21 cellular contexts compared by ENCODE assay signal in genomic region chr13:98155475-98156111, GRCh38. TPM values are rescaled to one million over a fixed set of nuclear protein-coding genes. Genes with fewer than 3 reads are reported as not detected.
DNase-seq lines count a peak whose midpoint lies in the region; ATAC-seq and TF ChIP-seq lines count a peak whose summit lies in the region.
"Had no signal": no experiment of that assay in that cellular context is flagged by ENCODE, and none has a peak within 500 bp of the region (broad histone marks: within the 10 kb centered on the region; RNA-seq: fewer than 3 reads in every experiment).

No MANE protein-coding gene starts in this region.

- peaks cover 4% of the 10 kb centered on the region for H3K36me3 Mint-ChIP-seq in MCF 10A (ENCODE audit: insufficient read depth, unreplicated experiment)
- H3K36me3 Mint-ChIP-seq: activated naive CD8-positive, alpha-beta T cell treated with anti-CD3 and anti-CD28 coated beads, Interleukin-2, amount 10 ng/mL, durations not matched to agents 7 days and 5 days had no signal

- intact Hi-C loops in MCF 10A (cut with micrococcal nuclease) (no loop called here), breast epithelium (cut with DNase I; ENCODE audit: low total_unique reads) (no loop called here), adrenal gland (cut with DNase I) (no loop called here)

- H3K27me3 ChIP-seq in breast epithelium (no peaks in the 10 kb centered on the region), adrenal gland (no peaks in the 10 kb centered on the region)
- H3K27me3 ChIP-seq: sigmoid colon had no signal

- no peak overlapping the region for H3K27ac Mint-ChIP-seq in MCF 10A (ENCODE audit: low read depth, unreplicated experiment)
- H3K27ac Mint-ChIP-seq: activated naive CD8-positive, alpha-beta T cell treated with anti-CD3 and anti-CD28 coated beads, Interleukin-2, amount 10 ng/mL, durations not matched to agents 7 days and 5 days; T-helper 2 cell treated with Interferon-gamma antibody and Interleukin-4, amounts not matched to agents 5 μg/mL and 100 μg/mL, for 36 hours; type B pancreatic cell had no signal

- no peaks in the 10 kb centered on the region for H3K4me1 ChIP-seq in breast epithelium
- H3K4me1 ChIP-seq in adrenal gland (replicated peaks in 1 of 2): peaks cover 13 to 25% of the 10 kb centered on the region in 2 donors
- H3K4me1 ChIP-seq: A549 had no signal

- H3K27ac ChIP-seq in breast epithelium (no peak overlapping the region), adrenal gland (no peak overlapping the region)
- H3K27ac ChIP-seq: A549, epithelial cell of prostate had no signal

- no peak overlapping the region for H3K4me3 Mint-ChIP-seq in MCF 10A (ENCODE audit: unreplicated experiment)
- H3K4me3 Mint-ChIP-seq: activated naive CD8-positive, alpha-beta T cell treated with anti-CD3 and anti-CD28 coated beads, Interleukin-2, amount 10 ng/mL, durations not matched to agents 7 days and 5 days; T-helper 2 cell treated with Interferon-gamma antibody and Interleukin-4, amounts not matched to agents 5 μg/mL and 100 μg/mL, for 36 hours; type B pancreatic cell had no signal

- TF ChIP-seq POLR2A in breast epithelium (IDR thresholded peaks at IDR 0.05) (no peak), adrenal gland (IDR thresholded peaks at IDR 0.05) (no peak), GM18505 (IDR thresholded peaks at IDR 0.05; ENCODE audit: borderline replicate concordance, extremely low read depth, insufficient read depth, insufficient read length) (no peak)

- H3K9me3 Mint-ChIP-seq in MCF 10A (ENCODE audit: unreplicated experiment): no peaks in the 10 kb centered on the region
- H3K9me3 Mint-ChIP-seq: activated naive CD8-positive, alpha-beta T cell treated with anti-CD3 and anti-CD28 coated beads, Interleukin-2, amount 10 ng/mL, durations not matched to agents 7 days and 5 days; T-helper 2 cell treated with Interferon-gamma antibody and Interleukin-4, amounts not matched to agents 5 μg/mL and 100 μg/mL, for 36 hours had no signal

- ATAC-seq in GM18505 (IDR thresholded peaks at IDR 0.05; ENCODE audit: unreplicated experiment): no peak
- ATAC-seq: A549, HCT116 had no signal

- H3K9me3 ChIP-seq in breast epithelium (no peaks in the 10 kb centered on the region), adrenal gland (replicated peaks in 1 of 3) (no peaks in the 10 kb centered on the region)
- H3K9me3 ChIP-seq: A549, sigmoid colon had no signal

- no peaks in the 10 kb centered on the region for H3K27me3 Mint-ChIP-seq in MCF 10A (ENCODE audit: insufficient read depth, unreplicated experiment)
- H3K27me3 Mint-ChIP-seq: type B pancreatic cell had no signal

- no peaks in the 10 kb centered on the region for H3K4me1 Mint-ChIP-seq in MCF 10A (ENCODE audit: insufficient read depth, unreplicated experiment)
- H3K4me1 Mint-ChIP-seq: activated naive CD8-positive, alpha-beta T cell treated with anti-CD3 and anti-CD28 coated beads, Interleukin-2, amount 10 ng/mL, durations not matched to agents 7 days and 5 days had no signal

- whole genome bisulfite sequencing in adrenal gland, 4 donors: 74 to 88% (median 78%) methylated on average over 3 to 5 of the region's 5 CpGs

- TF ChIP-seq CTCF in MCF 10A (IDR thresholded peaks at IDR 0.05; ENCODE audit: unreplicated experiment) (no peak), breast epithelium (IDR thresholded peaks at IDR 0.05) (no peak), adrenal gland (IDR thresholded peaks at IDR 0.05) (no peak), fibroblast of villous mesenchyme (IDR thresholded peaks at IDR 0.05; ENCODE audit: insufficient read depth, low read depth, low read length) (no peak)

- CTCF ChIA-PET in MCF 10A (lab: Yijun Ruan, JAX): interaction anchor here (0.6 kb wide), 2 partner anchors 133 to 367 kb away, joined by 3 to 6 read pairs; no protein-coding TSS in a partner anchor

- BruUV-seq in MCF 10A (replicated peaks; lab: Mats Ljungman, UMichigan): no TSS peak

- POLR2A ChIA-PET in MCF 10A (lab: Yijun Ruan, JAX): no interaction called here

- H3K4me3 ChIP-seq in breast epithelium: no peak overlapping the region
- H3K4me3 ChIP-seq in adrenal gland: no peak overlapping the region
- no peak overlapping the region for H3K4me3 ChIP-seq in fibroblast of villous mesenchyme (ENCODE audit: low read depth, low read length)
- H3K4me3 ChIP-seq: A549, sigmoid colon had no signal

- DNase-seq in MCF 10A (ENCODE audit: unreplicated experiment): peak; percentile 72
- DNase-seq in breast epithelium (ENCODE audit: low spot score in 2 of 2): no peak
- DNase-seq in adrenal gland: peak in 6 of 7 donors; percentile 35 to 69 (median 60)
- peak; percentile 71 for DNase-seq in fibroblast of villous mesenchyme (ENCODE audit: low read depth)
- DNase-seq in islet precursor cell: no peak
- DNase-seq in anterior cingulate cortex (lab: John Stamatoyannopoulos, UW): no peak
- DNase-seq in activated effector memory CD4-positive, alpha-beta T cell treated with Interleukin-2 at 50 U/mL for 16 hours: no peak
- DNase-seq: activated CD4-positive, alpha-beta T cell treated with anti-CD3 and anti-CD28 coated beads for 48 hours; activated naive CD8-positive, alpha-beta T cell treated with anti-CD3 and anti-CD28 coated beads, Interleukin-2, amount 10 ng/mL, durations not matched to agents 7 days and 5 days; NCI-H187 treated with DMSO at 0.1 percent for 48 hours; NCI-H774; sigmoid colon; stimulated activated CD4-positive, alpha-beta T cell treated with anti-CD3 and anti-CD28 coated beads, Interleukin-4, amount 100 ng/mL, for 24 hours had no signal

- H3K36me3 ChIP-seq in breast epithelium (no peaks in the 10 kb centered on the region), adrenal gland (replicated peaks in 1 of 2) (no peaks in the 10 kb centered on the region)
- H3K36me3 ChIP-seq: sigmoid colon had no signal

RNA-seq across cellular contexts. Expression of gene FARP1, which starts 12.7 kb away (rescaled TPM):
- 20.7 and 30.1 TPM in 2 replicates for total RNA-seq in MCF 10A (2022)
- 10 to 100 TPM; 29.8 to 97.3 (median 80.1) TPM for total RNA-seq in breast epithelium
- total RNA-seq in adrenal gland: 100 to 1,000 TPM in 2 of 8 donors, 10 to 100 TPM in 6; 39.9 to 304 (median 71.6) TPM
- 100 to 1,000 TPM in 1 of 3 donors, 10 to 100 TPM in 2; 27.1 to 258 (median 36.6) TPM for polyA plus RNA-seq in adrenal gland
- 110 and 125 TPM in 2 replicates for total RNA-seq in fibroblast of villous mesenchyme

RNA-seq across cellular contexts. Expression of gene RNF113B, which starts 21.5 kb away (rescaled TPM):
- total RNA-seq in MCF 10A (2022): not detected in 2 replicates
- not detected for total RNA-seq in breast epithelium
- under 1 TPM in 1 of 8 donors, not detected in 7; 0.27 TPM for total RNA-seq in adrenal gland
- polyA plus RNA-seq in adrenal gland: under 1 TPM in 1 of 3 donors, not detected in 2; 0.15 TPM
- not detected in 2 replicates for total RNA-seq in fibroblast of villous mesenchyme
- total RNA-seq: activated naive CD8-positive, alpha-beta T cell treated with anti-CD3 and anti-CD28 coated beads, Interleukin-2, amount 10 ng/mL, durations not matched to agents 7 days and 5 days; lung microvascular endothelial cell; sigmoid colon had no signal
- polyA plus RNA-seq: A549, neural cell, sigmoid colon had no signal

Comparison
In these comparisons a context has a peak if more than half of its experiments do, and no peak if none do; other contexts are left out.
1. DNase-seq: peak in MCF 10A (single experiment), adrenal gland (6 of 7) and fibroblast of villous mesenchyme (single experiment); none in breast epithelium (0 of 2), islet precursor cell (single experiment), anterior cingulate cortex (0 of 58) and activated effector memory CD4-positive, alpha-beta T cell treated with Interleukin-2 at 50 U/mL for 16 hours (single experiment).